8 cellular contexts compared by ENCODE assay signal in genomic region chr1:228648647-228649383, GRCh38.
A peak's percentile ranks its signal among the peaks of the same experiment; 100 is the strongest.
DNase-seq lines count a peak whose midpoint lies in the region; ATAC-seq and TF ChIP-seq lines count a peak whose summit lies in the region.

No MANE protein-coding gene starts in this region.

- H3K4me1 ChIP-seq in left ventricle myocardium inferior, result peaks cover 24% of the 10 kb centered on the region
- H3K4me1 ChIP-seq in heart right ventricle, result peaks cover 3 to 22% (median 19%) of the 10 kb centered on the region in 9 donors
- peaks cover 5% of the 10 kb centered on the region for H3K4me1 ChIP-seq in iPS-18a (ENCODE audit: control insufficient read depth, low read depth, low read length)

- ATAC-seq in heart right ventricle, result no peak
- no peak for ATAC-seq in GM19035 (IDR thresholded peaks at IDR 0.05; ENCODE audit: unreplicated experiment)
- ATAC-seq in GM21367 (IDR thresholded peaks at IDR 0.05; ENCODE audit: unreplicated experiment), result no peak

- H3K27ac ChIP-seq in left ventricle myocardium inferior (replicated peaks) (no peak overlapping the region), heart right ventricle (no peak overlapping the region), WERI-Rb-1 (no peak overlapping the region), iPS-18a (ENCODE audit: low read length) (no peak overlapping the region)

- no peak overlapping the region for H3K9ac ChIP-seq in iPS-18a (ENCODE audit: low read length)

- H3K9me3 ChIP-seq in left ventricle myocardium inferior (replicated peaks), result no peaks in the 10 kb centered on the region
- no peaks in the 10 kb centered on the region for H3K9me3 ChIP-seq in heart right ventricle
- no peaks in the 10 kb centered on the region for H3K9me3 ChIP-seq in WERI-Rb-1 (ENCODE audit: severe bottlenecking)
- no peaks in the 10 kb centered on the region for H3K9me3 ChIP-seq in iPS-18a (ENCODE audit: control insufficient read depth, low read depth, low read length)

- intact Hi-C loops in left ventricle myocardium inferior (cut with micrococcal nuclease) (no loop called here), heart right ventricle (cut with DNase I) (no loop called here)

- 54 to 65% methylated on average over 16 of the region's 16 CpGs for WGBS in heart right ventricle, 2 donors

- H3K36me3 ChIP-seq in left ventricle myocardium inferior (no peaks in the 10 kb centered on the region), heart right ventricle (no peaks in the 10 kb centered on the region), WERI-Rb-1 (no peaks in the 10 kb centered on the region), iPS-18a (ENCODE audit: control insufficient read depth, low read depth, low read length) (no peaks in the 10 kb centered on the region)

- TF ChIP-seq CTCF in left ventricle myocardium inferior (IDR thresholded peaks at IDR 0.05; ENCODE audit: borderline replicate concordance), result no peak
- no peak for TF ChIP-seq CTCF in heart right ventricle (IDR thresholded peaks at IDR 0.05)
- no peak for TF ChIP-seq CTCF in WERI-Rb-1 (IDR thresholded peaks at IDR 0.05; ENCODE audit: low read depth, low read length)

- H3K27me3 ChIP-seq in left ventricle myocardium inferior (ENCODE audit: low read depth) (peaks cover 69% of the 10 kb centered on the region), heart right ventricle (peaks cover 6 to 73% (median 71%) of the 10 kb centered on the region in 7 donors), WERI-Rb-1 (ENCODE audit: insufficient read depth, low read depth, severe bottlenecking) (peaks cover 2% of the 10 kb centered on the region), iPS-18a (ENCODE audit: control insufficient read depth, insufficient read depth, low read length) (peaks cover 60% of the 10 kb centered on the region)

- DNase-seq in left ventricle myocardium inferior, result no peak
- no peak for DNase-seq in heart right ventricle
- no peak for DNase-seq in WERI-Rb-1
- DNase-seq in NCI-H1105 treated with DMSO at 0.1 percent for 48 hours (lab: John Stamatoyannopoulos, UW), result no peak
- no peak for DNase-seq in GOT3 (lab: John Stamatoyannopoulos, UW)

- H3K4me3 ChIP-seq in left ventricle myocardium inferior (peak overlapping the region; percentile 66), heart right ventricle (peak overlapping the region in 3 of 10 donors; percentile 25 to 46 (median 26)), WERI-Rb-1 (ENCODE audit: low read depth, low read length) (peak overlapping the region; percentile 48), iPS-18a (ENCODE audit: low read length) (peak overlapping the region; percentile 66)
